7 cellular contexts compared by ENCODE assay signal in genomic region chr1:77219166-77219887, GRCh38.
DNase-seq lines count a peak whose midpoint lies in the region; ATAC-seq, FAIRE-seq and TF ChIP-seq lines count a peak whose summit lies in the region.

TSS of gene PIGK (minus strand) at chr1:77219430. CDS start at chr1:77219402, 28 bp downstream.

- peak; percentile 93 for ATAC-seq in HG02973 (IDR thresholded peaks at IDR 0.05; ENCODE audit: unreplicated experiment)

- peak; percentile 58 for DNase-seq in GM18507 (ENCODE audit: extremely low spot score, insufficient read length, low read depth)
- peak; percentile 91 for DNase-seq in NCI-H2029 (lab: John Stamatoyannopoulos, UW)
- DNase-seq in T1000 (lab: John Stamatoyannopoulos, UW), result peak; percentile 86
- DNase-seq in astrocyte of the spinal cord (ENCODE audit: low read depth, low spot score), result peak; percentile 90
- DNase-seq in hippocampal formation (lab: John Stamatoyannopoulos, UW), result peak; percentile 68 to 71
- peak; percentile 92 for DNase-seq in retina

- peak; percentile 97 for FAIRE-seq in GM18507 (lab: Jason Lieb, UNC)

- H3K4me3 ChIP-seq in astrocyte of the spinal cord (ENCODE audit: low read depth, low read length), result peak within 1 kb of the TSS; percentile 86

- in situ Hi-C loops in astrocyte of the spinal cord (cut with HindIII; ENCODE audit: low sequenced_read_pairs), result no loop called here

- peak; percentile 16 for TF ChIP-seq CTCF in astrocyte of the spinal cord (IDR thresholded peaks at IDR 0.05; ENCODE audit: low read depth, low read length)

Comparison
In these comparisons a context has a peak if more than half of its experiments do, and no peak if none do; other contexts are left out.
1. Peak in every context shown above with its lines: DNase-seq, ATAC-seq and H3K4me3 ChIP-seq.